Comparison of ENCODE assay signal across 8 cellular contexts in genomic region chr2:113235347-113236226, GRCh38. TPM values are rescaled to one million over a fixed set of nuclear protein-coding genes. Genes with fewer than 3 reads are reported as not detected.
A peak's percentile ranks its signal among the peaks of the same experiment; 100 is the strongest.
DNase-seq lines count a peak whose midpoint lies in the region; ATAC-seq and TF ChIP-seq lines count a peak whose summit lies in the region.
"Not testable (repeated sequence)": the region's sequence is repeated elsewhere in the genome, so short reads cannot be mapped to it uniquely, and the experiment has no call there.

No MANE protein-coding gene starts in this region.

- H3K4me3 ChIP-seq in OCI-LY3 (ENCODE audit: low read length) (peak overlapping the region; percentile 84), cardiac fibroblast (replicated peaks in 1 of 2; ENCODE audit: low read depth in 2 of 2, low read length in 2 of 2) (peak overlapping the region; percentile 56 to 65), aorta (ENCODE audit: low read length in 2 of 2) (peak overlapping the region in 1 of 2 donors; percentile 36)

- H3K27ac ChIP-seq in OCI-LY3 (ENCODE audit: low read length): peak overlapping the region; percentile 53
- H3K27ac ChIP-seq in aorta (ENCODE audit: low read depth in 1 of 2, low read length in 2 of 2): not testable (repeated sequence)

- TF ChIP-seq CTCF in OCI-LY3 (IDR thresholded peaks at IDR 0.05; ENCODE audit: low read depth, low read length); cardiac fibroblast (IDR thresholded peaks at IDR 0.05; ENCODE audit: low read depth, low read length): not testable (repeated sequence)

- H3K9me3 ChIP-seq in OCI-LY3 (ENCODE audit: insufficient read depth, low read length); aorta (ENCODE audit: control insufficient read depth, low read length): not testable (repeated sequence)

- DNase-seq in activated CD8-positive, alpha-beta memory T cell treated with anti-CD3 and anti-CD28 coated beads for 24 hours: peak; percentile 84
- DNase-seq in cardiac fibroblast (ENCODE audit: low read depth in 2 of 2): peak; percentile 67 to 82
- DNase-seq in left colon: peak in 1 of 2 donors; percentile 79
- peak; percentile 50 to 59 for DNase-seq in stimulated activated CD4-positive, alpha-beta T cell treated with anti-CD3 and anti-CD28 coated beads, Interleukin-15, amount 100 ng/mL, for 48 hours (ENCODE audit: low read depth in 2 of 2)
- DNase-seq in aorta: not testable (repeated sequence)

- not testable (repeated sequence) for H3K4me1 ChIP-seq in OCI-LY3 (ENCODE audit: low read length); aorta (ENCODE audit: control insufficient read depth in 1 of 2, insufficient read depth in 2 of 2, low read length in 2 of 2)

- not testable (repeated sequence) for H4K20me1 ChIP-seq in OCI-LY3 (ENCODE audit: insufficient read depth, low read length)

- peak overlapping the region; percentile 85 for H3K4me2 ChIP-seq in OCI-LY3 (ENCODE audit: low read length)

- peak overlapping the region; percentile 56; the same call in 1 of the 2 replicates for H2AFZ ChIP-seq in OCI-LY3 (ENCODE audit: low read depth, low read length)

- intact Hi-C loops in left colon (cut with DNase I, micrococcal nuclease); aorta (cut with DNase I): not testable (repeated sequence)

- peaks cover 17% of the 10 kb centered on the region for H3K36me3 ChIP-seq in OCI-LY3 (replicated peaks; ENCODE audit: low read depth, low read length)
- H3K36me3 ChIP-seq in aorta (ENCODE audit: control insufficient read depth in 1 of 2, insufficient read depth in 2 of 2, low read length in 1 of 2): not testable (repeated sequence)

- ATAC-seq in GM18517 (IDR thresholded peaks at IDR 0.05; ENCODE audit: unreplicated experiment) (peak; percentile 87), HG03280 (IDR thresholded peaks at IDR 0.05; ENCODE audit: unreplicated experiment) (peak; percentile 86), left colon (peak; percentile 85), aorta (ENCODE audit: low FRiP score) (peak; percentile 63)

- not testable (repeated sequence) for H3K27me3 ChIP-seq in OCI-LY3 (ENCODE audit: low read depth, low read length); aorta (ENCODE audit: control insufficient read depth in 1 of 2, insufficient read depth in 2 of 2, low read length in 1 of 2)

- H3K79me2 ChIP-seq in OCI-LY3 (ENCODE audit: low read length): peaks cover 39% of the 10 kb centered on the region

- WGBS in aorta, 2 donors: 45 to 95% methylated on average over 38 to 74 of the region's 74 CpGs

- H3K9ac ChIP-seq in OCI-LY3 (ENCODE audit: low read length): peak overlapping the region; percentile 84

RNA-seq across cellular contexts. Expression of gene PAX8, which starts 43.1 kb away (rescaled TPM):
- 10 to 100 TPM in 1 of 2 donors, 1 to 10 TPM in 1; 1.3 to 13.2 TPM for total RNA-seq in left colon
- under 1 TPM; 0.45 to 0.87 TPM for total RNA-seq in aorta
- polyA plus RNA-seq in aorta: under 1 TPM in 1 of 2 donors, not detected in 1; 1.00 TPM
